Comparison of ENCODE assay signal across 11 cellular contexts in genomic region chr4:7001271-7001670, GRCh38.
"Had no signal": no experiment of that assay in that cellular context is flagged by ENCODE, and none has a peak within 500 bp of the region (broad histone marks: within the 10 kb centered on the region; RNA-seq: fewer than 3 reads in every experiment).

No MANE protein-coding gene starts in this region.

- H3K27ac Mint-ChIP-seq: activated naive CD4-positive, alpha-beta T cell treated with anti-CD3 and anti-CD28 coated beads for 36 hours had no signal

- ATAC-seq: activated CD4-positive, CD25-positive, alpha-beta regulatory T cell treated with anti-CD3 and anti-CD28 coated beads, Interleukin-2, amount 50 U/mL, for 24 hours; activated CD8-positive, alpha-beta T cell treated with anti-CD3 and anti-CD28 coated beads for 36 hours; left lung; naive thymus-derived CD8-positive, alpha-beta T cell; stimulated activated naive CD8-positive, alpha-beta T cell treated with anti-CD3 and anti-CD28 coated beads, Interleukin-15, Interleukin-2, amounts not matched to agents 100 U/mL and 50 U/mL, for 24 hours had no signal

- H3K4me3 ChIP-seq: esophagus muscularis mucosa, left lung had no signal

- H3K27me3 ChIP-seq: esophagus muscularis mucosa, left lung had no signal

- H3K27me3 Mint-ChIP-seq: activated CD8-positive, alpha-beta T cell treated with anti-CD3 and anti-CD28 coated beads for 36 hours; naive thymus-derived CD8-positive, alpha-beta T cell had no signal

- H3K4me1 ChIP-seq: esophagus muscularis mucosa, parathyroid adenoma had no signal

- H3K4me3 Mint-ChIP-seq: activated CD8-positive, alpha-beta T cell treated with anti-CD3 and anti-CD28 coated beads for 36 hours; activated naive CD4-positive, alpha-beta T cell treated with anti-CD3 and anti-CD28 coated beads for 36 hours; naive thymus-derived CD8-positive, alpha-beta T cell had no signal

- H3K9me3 Mint-ChIP-seq: activated CD8-positive, alpha-beta T cell treated with anti-CD3 and anti-CD28 coated beads for 36 hours; activated naive CD4-positive, alpha-beta T cell treated with anti-CD3 and anti-CD28 coated beads for 36 hours; naive thymus-derived CD8-positive, alpha-beta T cell had no signal

- H3K9me3 ChIP-seq: esophagus muscularis mucosa, left lung had no signal

- DNase-seq: activated CD8-positive, alpha-beta T cell treated with anti-CD3 and anti-CD28 coated beads for 36 hours; activated naive CD4-positive, alpha-beta T cell treated with anti-CD3 and anti-CD28 coated beads for 36 hours; left lung; naive thymus-derived CD8-positive, alpha-beta T cell; stimulated activated CD4-positive, alpha-beta T cell treated with anti-CD3 and anti-CD28 coated beads, Interleukin-4, amount 100 ng/mL, for 1 hour; stimulated activated naive CD8-positive, alpha-beta T cell treated with anti-CD3 and anti-CD28 coated beads, Interleukin-15, Interleukin-2, amounts not matched to agents 100 U/mL and 50 U/mL, for 24 hours; T1000; trophoblast cell had no signal

- H3K27ac ChIP-seq: esophagus muscularis mucosa, left lung, parathyroid adenoma had no signal
